In genomic region chr5:111758284-111758628, GRCh38 we compare ENCODE assay signal across 8 cellular contexts. TPM values are rescaled to one million over a fixed set of nuclear protein-coding genes. Genes with fewer than 3 reads are reported as not detected.
DNase-seq lines count a peak whose midpoint lies in the region; ATAC-seq, FAIRE-seq and TF ChIP-seq lines count a peak whose summit lies in the region.

No MANE protein-coding gene starts in this region.

- peak overlapping the region; percentile 89 for H3K27ac Mint-ChIP-seq in activated CD8-positive, alpha-beta T cell treated with anti-CD3 and anti-CD28 coated beads, Interleukin-2, amount 10 ng/mL, durations not matched to agents 7 days and 5 days

- peaks cover 0 to 7% (median 0%) of the 10 kb centered on the region in 7 donors for H3K27me3 ChIP-seq in spleen (replicated peaks in 1 of 7)

- peaks cover 26% of the 10 kb centered on the region for H3K4me1 Mint-ChIP-seq in activated CD8-positive, alpha-beta T cell treated with anti-CD3 and anti-CD28 coated beads, Interleukin-2, amount 10 ng/mL, durations not matched to agents 7 days and 5 days (ENCODE audit: low read depth)

- H3K36me3 Mint-ChIP-seq in activated CD8-positive, alpha-beta T cell treated with anti-CD3 and anti-CD28 coated beads, Interleukin-2, amount 10 ng/mL, durations not matched to agents 7 days and 5 days (ENCODE audit: low read depth), result peaks cover 7% of the 10 kb centered on the region

- WGBS in spleen, 5 donors, result 5 to 8% (median 5%) methylated on average over 5 of the region's 5 CpGs

- peak overlapping the region; percentile 61 for H3K4me3 ChIP-seq in HFF-Myc (replicated peaks; ENCODE audit: low read depth, low read length)
- peak overlapping the region; percentile 81 for H3K4me3 ChIP-seq in iPS-11a (ENCODE audit: low read depth, low read length)
- H3K4me3 ChIP-seq in spleen, result peak overlapping the region; percentile 55 to 87 (median 62)

- no peak for DNase-seq in HFF-Myc (ENCODE audit: extremely low read depth, low read depth)
- no peak for DNase-seq in activated CD8-positive, alpha-beta T cell treated with anti-CD3 and anti-CD28 coated beads, Interleukin-2, amount 10 ng/mL, durations not matched to agents 7 days and 5 days
- no peak for DNase-seq in spleen
- DNase-seq in AML-193 (lab: John Stamatoyannopoulos, UW), result no peak
- DNase-seq in NCI-H2196 treated with DMSO at 0.1 percent for 48 hours (lab: John Stamatoyannopoulos, UW; ENCODE audit: unreplicated experiment), result no peak
- DNase-seq in H54 (ENCODE audit: insufficient read length, low spot score), result no peak

- CTCF ChIA-PET in activated CD8-positive, alpha-beta T cell treated with anti-CD3 and anti-CD28 coated beads, Interleukin-2, amount 10 ng/mL, durations not matched to agents 7 days and 5 days (lab: Charles Lee), result interaction anchor here (1.2 to 2.0 kb wide), 4 partner anchors 55 to 402 kb away, joined by 3 to 11 read pairs (median 4); no protein-coding TSS in a partner anchor

- H3K9me3 Mint-ChIP-seq in activated CD8-positive, alpha-beta T cell treated with anti-CD3 and anti-CD28 coated beads, Interleukin-2, amount 10 ng/mL, durations not matched to agents 7 days and 5 days (ENCODE audit: insufficient read depth), result no peaks in the 10 kb centered on the region

- H3K9me3 ChIP-seq in spleen, result no peaks in the 10 kb centered on the region

- TF ChIP-seq POLR2A in spleen (IDR thresholded peaks at IDR 0.05) (no peak), H54 (IDR thresholded peaks at IDR 0.05; ENCODE audit: low read depth, low read length) (no peak)

- no peak for TF ChIP-seq CTCF in HFF-Myc (IDR thresholded peaks at IDR 0.05; ENCODE audit: low read depth, low read length, missing control alignments)
- no peak for TF ChIP-seq CTCF in spleen (IDR thresholded peaks at IDR 0.05 in 8 of 11, conservative IDR thresholded peaks at IDR 0.05 in 3 of 11)

- intact Hi-C loops in spleen (cut with DNase I; ENCODE audit: low total_unique reads), result loop anchor here (10.0 kb wide), 1 partner anchor 387 kb away; no protein-coding TSS in a partner anchor

- H3K4me3 Mint-ChIP-seq in activated CD8-positive, alpha-beta T cell treated with anti-CD3 and anti-CD28 coated beads, Interleukin-2, amount 10 ng/mL, durations not matched to agents 7 days and 5 days, result peak overlapping the region; percentile 70

- ATAC-seq in activated CD8-positive, alpha-beta T cell treated with anti-CD3 and anti-CD28 coated beads, Interleukin-2, amount 10 ng/mL, durations not matched to agents 7 days and 5 days, result no peak
- no peak for ATAC-seq in GM18519 (IDR thresholded peaks at IDR 0.05; ENCODE audit: low FRiP score, unreplicated experiment)

- POLR2A ChIA-PET in activated CD8-positive, alpha-beta T cell treated with anti-CD3 and anti-CD28 coated beads, Interleukin-2, amount 10 ng/mL, durations not matched to agents 7 days and 5 days (lab: Charles Lee), result interaction anchor here (0.7 to 1.6 kb wide), 4 partner anchors 14 to 228 kb away, joined by 3 to 4 read pairs (median 4); no protein-coding TSS in a partner anchor

- no peaks in the 10 kb centered on the region for H3K36me3 ChIP-seq in spleen

- peak overlapping the region; percentile 83 to 93 (median 90) for H3K27ac ChIP-seq in spleen

- peaks cover 10% of the 10 kb centered on the region for H3K27me3 Mint-ChIP-seq in activated CD8-positive, alpha-beta T cell treated with anti-CD3 and anti-CD28 coated beads, Interleukin-2, amount 10 ng/mL, durations not matched to agents 7 days and 5 days (ENCODE audit: low read depth)

- no peak for FAIRE-seq in H54 (lab: Jason Lieb, UNC)

- H3K4me1 ChIP-seq in spleen, result peaks cover 0 to 42% (median 30%) of the 10 kb centered on the region in 6 donors

RNA-seq across cellular contexts. Expression of gene NREP, which starts 1.3 kb away (rescaled TPM):
- 10 to 100 TPM; 18.6 to 19.7 TPM for total RNA-seq in activated CD8-positive, alpha-beta T cell treated with anti-CD3 and anti-CD28 coated beads, Interleukin-2, amount 10 ng/mL, durations not matched to agents 7 days and 5 days
- total RNA-seq in spleen, result 10 to 100 TPM; 22.4 to 54.5 (median 37.4) TPM
- polyA plus RNA-seq in spleen, result 10 to 100 TPM; 12.9 to 31.7 (median 21.0) TPM
